8 cellular contexts compared by ENCODE assay signal in the genomic region with DNA sequence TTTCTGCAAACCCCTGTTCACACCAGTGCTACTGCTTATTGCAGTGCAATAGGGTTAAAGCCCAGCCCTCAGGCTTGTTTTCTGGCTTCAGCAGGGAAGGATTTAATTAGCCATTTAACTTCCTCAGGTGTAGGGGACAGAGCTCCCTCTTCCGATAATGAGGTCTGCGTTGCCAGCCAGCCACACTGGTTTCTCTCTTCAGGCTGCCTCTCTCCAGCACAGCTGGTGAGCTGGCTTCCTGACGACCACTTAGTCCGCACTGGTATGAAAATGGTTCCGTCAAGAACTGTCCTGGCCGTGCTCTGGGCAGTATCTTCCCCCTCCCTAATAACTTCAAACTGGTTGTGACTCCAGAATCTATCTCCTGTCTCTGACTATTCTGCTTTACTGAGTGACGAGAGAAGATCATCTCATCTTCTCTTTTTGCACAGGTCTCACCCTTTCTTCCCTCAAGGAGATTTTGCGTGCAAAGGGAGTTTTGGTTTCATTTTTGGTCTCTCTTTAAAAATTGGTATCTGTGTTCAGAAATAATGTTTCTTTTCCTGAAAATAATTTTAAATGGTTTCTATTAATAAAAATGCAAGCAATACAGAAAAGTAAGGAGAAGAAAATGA. TPM values are rescaled to one million over a fixed set of nuclear protein-coding genes. Genes with fewer than 3 reads are reported as not detected.
DNase-seq lines count a peak whose midpoint lies in the region; ATAC-seq and TF ChIP-seq lines count a peak whose summit lies in the region.

No MANE protein-coding gene starts in this region.

- TF ChIP-seq CTCF in WERI-Rb-1 (IDR thresholded peaks at IDR 0.05; ENCODE audit: low read depth, low read length), result no peak

- H3K27ac ChIP-seq in WERI-Rb-1, result no peak overlapping the region

- H3K36me3 Mint-ChIP-seq in activated CD8-positive, alpha-beta memory T cell treated with anti-CD3 and anti-CD28 coated beads, Interleukin-2, amount 10 ng/mL, durations not matched to agents 7 days and 5 days, result no peaks in the 10 kb centered on the region

- no peaks in the 10 kb centered on the region for H3K9me3 ChIP-seq in WERI-Rb-1 (ENCODE audit: severe bottlenecking)

- no peaks in the 10 kb centered on the region for H3K27me3 Mint-ChIP-seq in activated CD8-positive, alpha-beta memory T cell treated with anti-CD3 and anti-CD28 coated beads, Interleukin-2, amount 10 ng/mL, durations not matched to agents 7 days and 5 days

- H3K4me3 Mint-ChIP-seq in activated CD8-positive, alpha-beta memory T cell treated with anti-CD3 and anti-CD28 coated beads, Interleukin-2, amount 10 ng/mL, durations not matched to agents 7 days and 5 days, result peak overlapping the region; percentile 70

- H3K27me3 ChIP-seq in WERI-Rb-1 (ENCODE audit: insufficient read depth, low read depth, severe bottlenecking), result no peaks in the 10 kb centered on the region

- no peaks in the 10 kb centered on the region for H3K36me3 ChIP-seq in WERI-Rb-1

- DNase-seq in activated CD8-positive, alpha-beta memory T cell treated with anti-CD3 and anti-CD28 coated beads, Interleukin-2, amount 10 ng/mL, durations not matched to agents 7 days and 5 days, result peak; percentile 40
- DNase-seq in activated CD8-positive, alpha-beta memory T cell treated with anti-CD3 and anti-CD28 coated beads for 24 hours, result no peak
- DNase-seq in NCI-H146 treated with DMSO at 0.1 percent for 48 hours (lab: John Stamatoyannopoulos, UW; ENCODE audit: unreplicated experiment) (peak; percentile 88), brain pericyte (ENCODE audit: low read depth, low spot score) (peak; percentile 22), mucosa of gallbladder (ENCODE audit: low spot score) (peak; percentile 10), SKM-1 (lab: John Stamatoyannopoulos, UW; ENCODE audit: unreplicated experiment) (no peak), WERI-Rb-1 (no peak)

- no peaks in the 10 kb centered on the region for H3K9me3 Mint-ChIP-seq in activated CD8-positive, alpha-beta memory T cell treated with anti-CD3 and anti-CD28 coated beads, Interleukin-2, amount 10 ng/mL, durations not matched to agents 7 days and 5 days (ENCODE audit: low read depth)

- ATAC-seq in activated CD8-positive, alpha-beta memory T cell treated with anti-CD3 and anti-CD28 coated beads, Interleukin-2, amount 10 ng/mL, durations not matched to agents 7 days and 5 days, result peak; percentile 47
- ATAC-seq in HG02763 (IDR thresholded peaks at IDR 0.05; ENCODE audit: unreplicated experiment), result peak; percentile 94

- peaks cover 1% of the 10 kb centered on the region for H3K4me1 Mint-ChIP-seq in activated CD8-positive, alpha-beta memory T cell treated with anti-CD3 and anti-CD28 coated beads, Interleukin-2, amount 10 ng/mL, durations not matched to agents 7 days and 5 days

- peak overlapping the region; percentile 48 for H3K27ac Mint-ChIP-seq in activated CD8-positive, alpha-beta memory T cell treated with anti-CD3 and anti-CD28 coated beads, Interleukin-2, amount 10 ng/mL, durations not matched to agents 7 days and 5 days

- CTCF ChIA-PET in activated CD8-positive, alpha-beta memory T cell treated with anti-CD3 and anti-CD28 coated beads, Interleukin-2, amount 10 ng/mL, durations not matched to agents 7 days and 5 days (lab: Charles Lee), result no interaction called here

- H3K4me3 ChIP-seq in WERI-Rb-1 (ENCODE audit: low read depth, low read length), result no peak overlapping the region

RNA-seq across cellular contexts. Expression of a gene that starts 49.2 kb away (rescaled TPM):
- total RNA-seq in activated CD8-positive, alpha-beta memory T cell treated with anti-CD3 and anti-CD28 coated beads, Interleukin-2, amount 10 ng/mL, durations not matched to agents 7 days and 5 days, result not detected
- total RNA-seq in mucosa of gallbladder, result 0.17 TPM

Comparison
In these comparisons a context has a peak if more than half of its experiments do, and no peak if none do; other contexts are left out.
1. DNase-seq: peak in activated CD8-positive, alpha-beta memory T cell treated with anti-CD3 and anti-CD28 coated beads, Interleukin-2, amount 10 ng/mL, durations not matched to agents 7 days and 5 days (single experiment), NCI-H146 treated with DMSO at 0.1 percent for 48 hours (single experiment), brain pericyte (single experiment) and mucosa of gallbladder (single experiment); none in activated CD8-positive, alpha-beta memory T cell treated with anti-CD3 and anti-CD28 coated beads for 24 hours (single experiment), SKM-1 (single experiment) and WERI-Rb-1 (single experiment).